Comparison of ENCODE assay signal across 30 cellular contexts in the genomic region with DNA sequence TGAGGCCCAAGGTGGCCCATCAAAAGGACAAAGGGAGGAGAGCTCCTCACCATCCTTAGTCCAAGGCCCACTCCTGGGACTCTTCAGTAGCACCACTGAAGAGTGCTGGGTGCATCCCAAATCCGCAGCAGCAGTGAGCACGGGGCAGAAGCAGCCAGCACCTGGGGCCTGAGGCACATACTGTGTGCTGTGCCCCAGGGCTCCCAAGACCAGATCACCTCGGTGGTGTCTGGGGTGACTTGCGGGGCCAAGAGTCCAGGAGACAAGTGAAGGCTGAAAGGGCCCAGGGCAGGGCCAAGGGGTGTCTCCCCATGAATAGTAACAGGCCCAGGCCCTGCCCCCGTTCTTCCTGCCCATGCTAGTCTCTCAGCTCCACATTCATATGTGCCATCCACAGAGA.
"Had no signal": no experiment of that assay in that cellular context is flagged by ENCODE, and none has a peak within 500 bp of the region (broad histone marks: within the 10 kb centered on the region; RNA-seq: fewer than 3 reads in every experiment).

No MANE protein-coding gene starts in this region.

- H3K9me3 ChIP-seq: adrenal gland, gastrocnemius medialis, thoracic aorta, vagina had no signal

- H3K36me3 ChIP-seq: adrenal gland, cardiac muscle cell, gastrocnemius medialis, thoracic aorta, vagina had no signal

- H3K36me3 Mint-ChIP-seq: activated naive CD8-positive, alpha-beta T cell treated with anti-CD3 and anti-CD28 coated beads for 36 hours; naive thymus-derived CD4-positive, alpha-beta T cell; type B pancreatic cell had no signal

- H3K27me3 Mint-ChIP-seq: type B pancreatic cell had no signal

- H3K27ac Mint-ChIP-seq: activated CD4-positive, alpha-beta T cell treated with anti-CD3 and anti-CD28 coated beads, Interleukin-2, amount 10 ng/mL, durations not matched to agents 7 days and 5 days; activated naive CD4-positive, alpha-beta T cell treated with anti-CD3 and anti-CD28 coated beads for 36 hours; activated naive CD8-positive, alpha-beta T cell treated with anti-CD3 and anti-CD28 coated beads for 36 hours; activated T-cell treated with anti-CD3 and anti-CD28 coated beads, Interleukin-2, amount 50 U/mL, for 72 hours; stimulated activated naive CD8-positive, alpha-beta T cell treated with anti-CD3 and anti-CD28 coated beads, Interleukin-15, Interleukin-2, amounts not matched to agents 100 ng/mL and 50 ng/mL, for 24 hours; T-helper 1 cell treated with Interleukin-12 subunit alpha and Interleukin-12 subunit beta and Interleukin-4 antibody, amounts not matched to agents 30 μg/mL and 1 μg/mL, for 36 hours; WTC11 had no signal

- H3K27ac ChIP-seq: adrenal gland, cardiac muscle cell, coronary artery, dorsolateral prefrontal cortex, gastrocnemius medialis, hepatocyte, thoracic aorta, vagina had no signal

- H3K4me1 Mint-ChIP-seq: activated CD4-positive, alpha-beta T cell treated with anti-CD3 and anti-CD28 coated beads, Interleukin-2, amount 10 ng/mL, durations not matched to agents 7 days and 5 days had no signal

- DNase-seq: activated CD4-positive, alpha-beta T cell treated with anti-CD3 and anti-CD28 coated beads for 1 hour; activated CD4-positive, alpha-beta T cell treated with anti-CD3 and anti-CD28 coated beads, Interleukin-2, amount 10 ng/mL, durations not matched to agents 7 days and 5 days; activated effector memory CD4-positive, alpha-beta T cell treated with Interleukin-2 at 50 U/mL for 16 hours; activated naive CD4-positive, alpha-beta T cell treated with anti-CD3 and anti-CD28 coated beads for 36 hours; activated naive CD8-positive, alpha-beta T cell treated with anti-CD3 and anti-CD28 coated beads for 36 hours; activated T-cell treated with anti-CD3 and anti-CD28 coated beads for 4 hours; activated T-cell treated with anti-CD3 and anti-CD28 coated beads, Interleukin-2, amount 50 U/mL, for 72 hours; adrenal gland; body of pancreas; dorsolateral prefrontal cortex; effector memory CD4-positive, alpha-beta T cell; gastrocnemius medialis; glutamatergic neuron; islet precursor cell; left cardiac atrium; midbrain; naive thymus-derived CD4-positive, alpha-beta T cell; occipital lobe; right cardiac atrium; stimulated activated CD4-positive, alpha-beta T cell treated with anti-CD3 and anti-CD28 coated beads, Interleukin-2, amount 100 ng/mL, for 48 hours; T1000 had no signal

- H3K4me3 ChIP-seq: adrenal gland, body of pancreas, cardiac muscle cell, coronary artery, dorsolateral prefrontal cortex, gastrocnemius medialis, hepatocyte, thoracic aorta, vagina had no signal

- ATAC-seq: activated T-cell treated with anti-CD3 and anti-CD28 coated beads, Interleukin-2, amount 50 U/mL, for 72 hours; body of pancreas; gastrocnemius medialis; left cardiac atrium; naive thymus-derived CD4-positive, alpha-beta T cell; WTC11 had no signal

- H3K27me3 ChIP-seq: adrenal gland, body of pancreas, cardiac muscle cell, gastrocnemius medialis, hepatocyte, vagina had no signal

- H3K4me3 Mint-ChIP-seq: activated CD4-positive, alpha-beta T cell treated with anti-CD3 and anti-CD28 coated beads, Interleukin-2, amount 10 ng/mL, durations not matched to agents 7 days and 5 days; activated naive CD4-positive, alpha-beta T cell treated with anti-CD3 and anti-CD28 coated beads for 36 hours; activated naive CD8-positive, alpha-beta T cell treated with anti-CD3 and anti-CD28 coated beads for 36 hours; activated T-cell treated with anti-CD3 and anti-CD28 coated beads, Interleukin-2, amount 50 U/mL, for 72 hours; naive thymus-derived CD4-positive, alpha-beta T cell; stimulated activated naive CD8-positive, alpha-beta T cell treated with anti-CD3 and anti-CD28 coated beads, Interleukin-15, Interleukin-2, amounts not matched to agents 100 ng/mL and 50 ng/mL, for 24 hours; T-helper 1 cell treated with Interleukin-12 subunit alpha and Interleukin-12 subunit beta and Interleukin-4 antibody, amounts not matched to agents 30 μg/mL and 1 μg/mL, for 36 hours; WTC11 had no signal

- H3K4me1 ChIP-seq: adrenal gland, gastrocnemius medialis, vagina had no signal
